In the genomic region with DNA sequence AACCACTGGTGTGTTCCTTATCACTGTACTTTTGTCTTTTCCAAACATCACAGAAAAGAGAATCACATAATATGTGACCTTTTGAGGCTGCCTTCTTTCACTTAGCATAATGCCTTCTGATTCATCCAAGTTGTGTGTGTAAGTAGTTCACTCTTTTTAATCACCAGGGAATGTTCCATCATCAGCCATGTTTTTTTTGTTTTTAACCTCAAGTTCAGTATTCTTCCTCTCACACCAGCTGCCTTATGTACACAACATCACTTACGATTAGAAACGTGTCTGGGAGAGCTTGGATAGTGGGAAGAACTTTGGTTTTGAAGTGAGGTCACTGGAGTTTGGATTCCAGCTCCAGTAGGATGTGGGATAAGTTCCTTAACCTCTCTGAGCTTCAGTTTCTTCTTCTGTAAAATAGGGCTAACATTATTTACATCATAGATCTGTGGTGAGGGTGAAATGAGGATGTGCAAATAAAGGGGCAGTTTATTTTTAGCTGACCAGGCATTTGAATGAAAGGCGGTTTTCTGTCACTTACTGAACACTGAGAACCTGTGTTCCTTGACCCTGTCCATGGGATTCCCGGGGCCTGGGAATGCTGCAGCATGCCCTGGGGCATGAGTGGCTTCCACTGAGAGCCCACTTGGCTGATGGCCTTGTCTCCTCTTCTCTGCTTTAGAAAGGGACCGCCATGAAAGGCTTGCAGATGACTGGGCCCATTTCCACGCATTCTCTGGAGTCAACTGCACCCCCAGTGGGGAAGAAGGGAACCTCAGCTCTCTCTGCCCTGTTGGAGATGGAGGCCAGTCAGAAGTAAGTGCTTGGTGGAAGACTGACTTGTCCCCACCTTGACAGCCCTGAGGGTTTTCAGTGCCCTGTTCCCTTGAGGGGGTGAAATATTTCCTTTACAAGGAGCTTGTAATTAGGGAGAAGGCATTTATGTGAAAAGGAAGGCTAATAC, we compare ENCODE assay signal across 11 cellular contexts.
A peak's percentile ranks its signal among the peaks of the same experiment; 100 is the strongest.
DNase-seq lines count a peak whose midpoint lies in the region; ATAC-seq, FAIRE-seq and TF ChIP-seq lines count a peak whose summit lies in the region.
"Had no signal": no experiment of that assay in that cellular context is flagged by ENCODE, and none has a peak within 500 bp of the region (broad histone marks: within the 10 kb centered on the region; RNA-seq: fewer than 3 reads in every experiment).

No MANE protein-coding gene starts in this region.

- H3K4me2 ChIP-seq in OCI-LY7 (ENCODE audit: low read length), result peak overlapping the region; percentile 31

- peak; percentile 45 for ATAC-seq in esophagus mucosa
- peak; percentile 52 for ATAC-seq in upper lobe of right lung

- H3K4me1 ChIP-seq in OCI-LY7 (ENCODE audit: insufficient read depth, low read length, poor library complexity, severe bottlenecking) (peaks cover 13% of the 10 kb centered on the region), upper lobe of right lung (no peaks in the 10 kb centered on the region)

- POLR2A ChIA-PET in OCI-LY7 (lab: Charles Lee), result no interaction called here

- BruUV-seq in OCI-LY7 (replicated peaks; lab: Mats Ljungman, UMichigan), result no TSS peak

- H3K9me3 ChIP-seq in OCI-LY7 (ENCODE audit: low read length) (no peaks in the 10 kb centered on the region), upper lobe of right lung (no peaks in the 10 kb centered on the region)

- no peaks in the 10 kb centered on the region for H4K20me1 ChIP-seq in OCI-LY7 (ENCODE audit: insufficient read depth, low read length)

- H3K27ac ChIP-seq in OCI-LY7 (ENCODE audit: low read depth, low read length, poor library complexity, severe bottlenecking) (peak overlapping the region; percentile 22), upper lobe of right lung (no peak overlapping the region)

- CTCF ChIA-PET in OCI-LY7 (lab: Charles Lee; ENCODE audit: unreplicated experiment), result no interaction called here

- H3K27me3 ChIP-seq in upper lobe of right lung, result no peaks in the 10 kb centered on the region

- TF ChIP-seq CTCF in OCI-LY7 (conservative IDR thresholded peaks at IDR 0.05; ENCODE audit: low read length) (peak; percentile 69), upper lobe of right lung (IDR thresholded peaks at IDR 0.05) (peak; percentile 21)

- H3K9me2 ChIP-seq in OCI-LY7 (ENCODE audit: insufficient read depth, low read length), result no peaks in the 10 kb centered on the region

- intact Hi-C loops in OCI-LY7 (cut with micrococcal nuclease; ENCODE audit: unreplicated experiment), result loop anchor here (10.0 kb wide), 1 partner anchor 182 kb away; a partner anchor contains a TSS
- intact Hi-C loops in upper lobe of right lung (cut with DNase I), result no loop called here

- H3K36me3 ChIP-seq in OCI-LY7 (ENCODE audit: insufficient read depth, low read length), result peaks cover 89% of the 10 kb centered on the region
- H3K36me3 ChIP-seq in upper lobe of right lung, result peaks cover 88% of the 10 kb centered on the region

- H3K4me3 ChIP-seq in OCI-LY7 (ENCODE audit: low read depth, low read length, poor library complexity, severe bottlenecking) (no peak overlapping the region), upper lobe of right lung (no peak overlapping the region)

- no peak for FAIRE-seq in RCC 7860 (lab: Jason Lieb, UNC)

- H3K79me2 ChIP-seq in OCI-LY7 (ENCODE audit: insufficient read depth, low read depth, low read length), result no peaks in the 10 kb centered on the region

- peak; percentile 9 for DNase-seq in stimulated activated CD4-positive, alpha-beta T cell treated with anti-CD3 and anti-CD28 coated beads, Interleukin-4, amount 100 ng/mL, for 24 hours
- DNase-seq in stimulated activated CD4-positive, alpha-beta T cell treated with anti-CD3 and anti-CD28 coated beads, Interleukin-4, amount 100 ng/mL, for 4 hours, result no peak
- DNase-seq in OCI-LY7 (ENCODE audit: low spot score) (peak; percentile 43), upper lobe of right lung (no peak), RCC 7860 (ENCODE audit: low spot score) (no peak), NCI-H748 treated with DMSO at 0.1 percent for 48 hours (lab: John Stamatoyannopoulos, UW) (no peak), NCI-H2029 (lab: John Stamatoyannopoulos, UW) (no peak)
- DNase-seq: activated gamma-delta T cell; immature natural killer cell; stimulated activated CD4-positive, alpha-beta T cell treated with anti-CD3 and anti-CD28 coated beads, Interleukin-4, amount 100 ng/mL, for 1 hour had no signal

- H2AFZ ChIP-seq in OCI-LY7 (ENCODE audit: low read length), result no peak overlapping the region

Comparison
In these comparisons a context has a peak if more than half of its experiments do, and no peak if none do; other contexts are left out.
1. DNase-seq: peak in stimulated activated CD4-positive, alpha-beta T cell treated with anti-CD3 and anti-CD28 coated beads, Interleukin-4, amount 100 ng/mL, for 24 hours (single experiment) and OCI-LY7 (single experiment); none in stimulated activated CD4-positive, alpha-beta T cell treated with anti-CD3 and anti-CD28 coated beads, Interleukin-4, amount 100 ng/mL, for 4 hours (0 of 2), upper lobe of right lung (single experiment), RCC 7860 (single experiment), NCI-H748 treated with DMSO at 0.1 percent for 48 hours (single experiment) and NCI-H2029 (single experiment).